ENCODE assay signal across 8 cellular contexts in genomic region chr3:72996473-72997333, GRCh38. TPM values are rescaled to one million over a fixed set of nuclear protein-coding genes. Genes with fewer than 3 reads are reported as not detected.
DNase-seq lines count a peak whose midpoint lies in the region; ATAC-seq and TF ChIP-seq lines count a peak whose summit lies in the region.

Gene PPP4R2 (plus strand): TSS chr3:72996811. CDS start chr3:72997038, 227 bp downstream.

- DNase-seq in NCI-H1092 (lab: John Stamatoyannopoulos, UW) (peak; percentile 81), amniotic epithelial cell (ENCODE audit: low read depth) (peak; percentile 75), left cardiac atrium (peak; percentile 93), psoas muscle (peak; percentile 92 to 95)

- H3K9me3 ChIP-seq in psoas muscle = no peaks in the 10 kb centered on the region

- H3K4me1 ChIP-seq in psoas muscle = peaks cover 32% of the 10 kb centered on the region
- peaks cover 3% of the 10 kb centered on the region for H3K4me1 ChIP-seq in urinary bladder (ENCODE audit: insufficient read depth)

- H3K4me3 ChIP-seq in GM12875 (ENCODE audit: low read depth, low read length) = peak within 1 kb of the TSS; percentile 92
- peak within 1 kb of the TSS; percentile 89 for H3K4me3 ChIP-seq in psoas muscle
- peak within 1 kb of the TSS; percentile 90 for H3K4me3 ChIP-seq in urinary bladder (ENCODE audit: low read depth, low read length)

- peaks cover 0 to 30% of the 10 kb centered on the region in 2 donors for H3K36me3 ChIP-seq in psoas muscle (ENCODE audit: insufficient read depth in 1 of 2, low read depth in 1 of 2)
- H3K36me3 ChIP-seq in urinary bladder (ENCODE audit: insufficient read depth) = no peaks in the 10 kb centered on the region

- no peaks in the 10 kb centered on the region for H3K27me3 ChIP-seq in psoas muscle (ENCODE audit: insufficient read depth in 3 of 3, low read length in 2 of 3)

- intact Hi-C loops in T-helper 1 cell treated with Interleukin-12 subunit alpha and Interleukin-12 subunit beta and Interleukin-4 antibody, amounts not matched to agents 30 ng/mL and 1 ng/mL, for 36 hours (cut with micrococcal nuclease) = loop anchor here (1.0 to 10.0 kb wide), 10 partner anchors 19 to 1932 kb away; partner anchors contain the start of gene SHQ1
- intact Hi-C loops in left cardiac atrium (cut with DNase I) (loop anchor here in 1 of 2 donors (5.0 kb wide), 2 partner anchors 34 to 59 kb away; no protein-coding TSS in a partner anchor), psoas muscle (cut with DNase I) (loop anchor here (5.0 to 10.0 kb wide), 4 partner anchors 46 to 152 kb away; partner anchors contain the start of gene SHQ1 (in 1 of the 2))

- H3K27ac ChIP-seq in psoas muscle (peak within 1 kb of the TSS; percentile 98), urinary bladder (ENCODE audit: low read depth) (peak within 1 kb of the TSS; percentile 97)

- TF ChIP-seq CTCF in GM12875 (IDR thresholded peaks at IDR 0.05; ENCODE audit: borderline replicate concordance, insufficient read depth, low read depth, low read length) (no peak), psoas muscle (IDR thresholded peaks at IDR 0.05) (peak; percentile 3)

- ATAC-seq in HG02610 (IDR thresholded peaks at IDR 0.05; ENCODE audit: unreplicated experiment) (peak; percentile 86), left cardiac atrium (peak; percentile 98), psoas muscle (peak; percentile 97 to 99 (median 98))

- 1 to 6% (median 1%) methylated on average over 14 to 71 of the region's 75 CpGs for WGBS in psoas muscle, 3 donors
- WGBS in urinary bladder = under 1% methylated on average over 70 of the region's 75 CpGs

RNA-seq across cellular contexts. Expression of gene PPP4R2, which starts in this region (rescaled TPM):
- total RNA-seq in T-helper 1 cell treated with Interleukin-12 subunit alpha and Interleukin-12 subunit beta and Interleukin-4 antibody, amounts not matched to agents 30 ng/mL and 1 ng/mL, for 36 hours = 88.3 and 90.2 TPM in 2 replicates
- total RNA-seq in left cardiac atrium (10 to 100 TPM; 48.1 to 65.3 TPM), psoas muscle (10 to 100 TPM; 51.2 to 94.1 (median 62.1) TPM), urinary bladder (132 TPM)
- polyA plus RNA-seq in psoas muscle (10 to 100 TPM; 15.1 to 49.8 (median 20.5) TPM), urinary bladder (15.4 TPM)

Comparison
In these comparisons a context has a peak if more than half of its experiments do, and no peak if none do; other contexts are left out.
1. Peak in every context shown above with its lines: DNase-seq, ATAC-seq, H3K4me3 ChIP-seq and H3K27ac ChIP-seq.